In genomic region chr4:183337349-183337748, GRCh38 we compare ENCODE assay signal across 22 cellular contexts. TPM values are rescaled to one million over a fixed set of nuclear protein-coding genes. Genes with fewer than 3 reads are reported as not detected.
DNase-seq lines count a peak whose midpoint lies in the region; ATAC-seq, FAIRE-seq and TF ChIP-seq lines count a peak whose summit lies in the region.
"Had no signal": no experiment of that assay in that cellular context is flagged by ENCODE, and none has a peak within 500 bp of the region (broad histone marks: within the 10 kb centered on the region; RNA-seq: fewer than 3 reads in every experiment).

No MANE protein-coding gene starts in this region.

- TF ChIP-seq CTCF in brain microvascular endothelial cell (IDR thresholded peaks at IDR 0.05; ENCODE audit: low read depth, low read length, missing control alignments) (no peak), omental fat pad (IDR thresholded peaks at IDR 0.05) (no peak), mesothelial cell of epicardium (IDR thresholded peaks at IDR 0.05; ENCODE audit: unreplicated experiment) (no peak)

- peak overlapping the region; percentile 52 to 95 (median 84) for H3K4me2 ChIP-seq in BLaER1 treated with 17β-estradiol and CSF1 and Interleukin-3, amounts not matched to agents 10 nM and 100 nM
- H3K4me2 ChIP-seq: PC-9 had no signal

- no peaks in the 10 kb centered on the region for H3K36me3 Mint-ChIP-seq in mesothelial cell of epicardium
- H3K36me3 Mint-ChIP-seq: CD4-positive, CD25-positive, alpha-beta regulatory T cell had no signal

- no peaks in the 10 kb centered on the region for H3K9me3 Mint-ChIP-seq in mesothelial cell of epicardium

- in situ Hi-C loops in brain microvascular endothelial cell (cut with HindIII; ENCODE audit: low pct_ligation_motif_present, low sequenced_read_pairs): no loop called here

- no peaks in the 10 kb centered on the region for H4K20me1 ChIP-seq in BLaER1 treated with 17β-estradiol and CSF1 and Interleukin-3, amounts not matched to agents 10 nM and 100 nM

- H3K27me3 Mint-ChIP-seq in mesothelial cell of epicardium (ENCODE audit: low read depth): peaks cover 9% of the 10 kb centered on the region
- H3K27me3 Mint-ChIP-seq: CD4-positive, CD25-positive, alpha-beta regulatory T cell had no signal

- H3K4me3 Mint-ChIP-seq in mesothelial cell of epicardium: no peak overlapping the region
- H3K4me3 Mint-ChIP-seq: CD4-positive, CD25-positive, alpha-beta regulatory T cell had no signal

- H3K4me3 ChIP-seq in BLaER1 treated with 17β-estradiol and CSF1 and Interleukin-3, amounts not matched to agents 10 nM and 100 nM: no peak overlapping the region
- H3K4me3 ChIP-seq in brain microvascular endothelial cell (ENCODE audit: low read depth, low read length): no peak overlapping the region
- H3K4me3 ChIP-seq: PC-9 had no signal

- H3K4me1 ChIP-seq in BLaER1 treated with 17β-estradiol and CSF1 and Interleukin-3, amounts not matched to agents 10 nM and 100 nM: peaks cover 22 to 45% (median 34%) of the 10 kb centered on the region in 10 experiments

- no peak overlapping the region for H3K27ac Mint-ChIP-seq in mesothelial cell of epicardium
- H3K27ac Mint-ChIP-seq: CD4-positive, CD25-positive, alpha-beta regulatory T cell had no signal

- H3K27ac ChIP-seq in BLaER1 treated with 17β-estradiol and CSF1 and Interleukin-3, amounts not matched to agents 10 nM and 100 nM: peak overlapping the region in 9 of 11 experiments; percentile 4 to 73 (median 44); a peak in 12 of 22 replicates
- H3K27ac ChIP-seq in brain microvascular endothelial cell: peak overlapping the region; percentile 32
- H3K27ac ChIP-seq: PC-9 had no signal

- no peaks in the 10 kb centered on the region for H3K4me1 Mint-ChIP-seq in mesothelial cell of epicardium

- H3K36me3 ChIP-seq in BLaER1 treated with 17β-estradiol and CSF1 and Interleukin-3, amounts not matched to agents 10 nM and 100 nM: no peaks in the 10 kb centered on the region
- H3K36me3 ChIP-seq in brain microvascular endothelial cell (replicated peaks): no peaks in the 10 kb centered on the region

- ATAC-seq in omental fat pad (ENCODE audit: low FRiP score) (peak; percentile 16), GM21447 (IDR thresholded peaks at IDR 0.05; ENCODE audit: unreplicated experiment) (no peak), HG02884 (IDR thresholded peaks at IDR 0.05; ENCODE audit: unreplicated experiment) (no peak)

- H3K9me3 ChIP-seq in BLaER1 treated with 17β-estradiol and CSF1 and Interleukin-3, amounts not matched to agents 10 nM and 100 nM (replicated peaks in 1 of 11): no peaks in the 10 kb centered on the region
- H3K9me3 ChIP-seq: Caco-2 had no signal

- H3K9ac ChIP-seq in BLaER1 treated with 17β-estradiol and CSF1 and Interleukin-3, amounts not matched to agents 10 nM and 100 nM: peak overlapping the region in 8 of 11 experiments; percentile 3 to 68 (median 24); a peak in 10 of 22 replicates

- DNase-seq in brain microvascular endothelial cell (no peak), islet precursor cell (peak; percentile 45), omental fat pad (ENCODE audit: low spot score) (no peak), GM12892 (ENCODE audit: insufficient read length) (no peak), mesothelial cell of epicardium (ENCODE audit: low spot score in 2 of 2, unreplicated experiment in 2 of 2) (no peak)
- DNase-seq: ACHN; AML-193; Caco-2; CD4-positive, CD25-positive, alpha-beta regulatory T cell; EL; KBM-7; MV-4-11; NCI-H1417 treated with DMSO at 0.1 percent for 48 hours; NCI-H2029; NCI-H510A; NCI-H82; PC-9 had no signal

- H3K27me3 ChIP-seq in BLaER1 treated with 17β-estradiol and CSF1 and Interleukin-3, amounts not matched to agents 10 nM and 100 nM: peaks cover 0 to 1% (median 0%) of the 10 kb centered on the region in 11 experiments; a peak in 1 of 22 replicates
- H3K27me3 ChIP-seq in brain microvascular endothelial cell (replicated peaks): no peaks in the 10 kb centered on the region

- FAIRE-seq in GM12892 (lab: Jason Lieb, UNC): no peak
- FAIRE-seq: GM19239, H54 had no signal

- TF ChIP-seq POLR2A in GM12892 (IDR thresholded peaks at IDR 0.05; ENCODE audit: low read depth, low read length): no peak

RNA-seq across cellular contexts. Expression of gene CLDN24, which starts 15.1 kb away (rescaled TPM):
- total RNA-seq in omental fat pad: not detected
- polyA plus RNA-seq in GM12892 (2012; ENCODE audit: missing spikeins): not detected
- total RNA-seq in mesothelial cell of epicardium: not detected in 3 replicates
- total RNA-seq: Caco-2; CD4-positive, CD25-positive, alpha-beta regulatory T cell; PC-9 had no signal
- polyA plus RNA-seq: CD4-positive, CD25-positive, alpha-beta regulatory T cell had no signal

RNA-seq across cellular contexts. Expression of gene CLDN22, which starts 17.3 kb away (rescaled TPM):
- total RNA-seq in omental fat pad: not detected
- not detected for polyA plus RNA-seq in GM12892 (2012; ENCODE audit: missing spikeins)
- total RNA-seq in mesothelial cell of epicardium: not detected in 3 replicates
- total RNA-seq: Caco-2; CD4-positive, CD25-positive, alpha-beta regulatory T cell; PC-9 had no signal
- polyA plus RNA-seq: CD4-positive, CD25-positive, alpha-beta regulatory T cell had no signal
